In genomic region chr22:38347944-38348750, GRCh38 we compare ENCODE assay signal across 11 cellular contexts. TPM values are rescaled to one million over a fixed set of nuclear protein-coding genes. Genes with fewer than 3 reads are reported as not detected.
A peak's percentile ranks its signal among the peaks of the same experiment; 100 is the strongest.
DNase-seq lines count a peak whose midpoint lies in the region; TF ChIP-seq lines count a peak whose summit lies in the region.
"Had no signal": no experiment of that assay in that cellular context is flagged by ENCODE, and none has a peak within 500 bp of the region (broad histone marks: within the 10 kb centered on the region; RNA-seq: fewer than 3 reads in every experiment).

No MANE protein-coding gene starts in this region.

- no peak overlapping the region for H3K23ac ChIP-seq in neuronal stem cell (ENCODE audit: low read depth, low read length, poor library complexity)

- no peaks in the 10 kb centered on the region for H3K9me3 Mint-ChIP-seq in T-helper 2 cell treated with Interferon-gamma antibody and Interleukin-4, amounts not matched to agents 5 μg/mL and 100 μg/mL, for 36 hours
- H3K9me3 Mint-ChIP-seq: mesothelial cell of epicardium had no signal

- H3K36me3 Mint-ChIP-seq in T-helper 2 cell treated with Interferon-gamma antibody and Interleukin-4, amounts not matched to agents 5 μg/mL and 100 μg/mL, for 36 hours (ENCODE audit: low read depth), result no peaks in the 10 kb centered on the region
- H3K36me3 Mint-ChIP-seq: mesothelial cell of epicardium had no signal

- H3K27ac ChIP-seq in esophagus squamous epithelium (peak overlapping the region in 3 of 4 donors; percentile 48 to 59 (median 54)), skeletal muscle tissue (ENCODE audit: low read depth, low read length) (no peak overlapping the region), neuronal stem cell (replicated peaks; ENCODE audit: low read length) (no peak overlapping the region)
- H3K27ac ChIP-seq: testis had no signal

- H3K27me3 ChIP-seq in esophagus squamous epithelium, result peaks cover 0 to 14% (median 0%) of the 10 kb centered on the region in 4 donors
- H3K27me3 ChIP-seq in skeletal muscle tissue (ENCODE audit: control insufficient read depth in 3 of 3, insufficient read depth in 3 of 3, low read length in 3 of 3), result peaks cover 0 to 28% (median 8%) of the 10 kb centered on the region in 3 donors
- no peaks in the 10 kb centered on the region for H3K27me3 ChIP-seq in neuronal stem cell (ENCODE audit: control insufficient read depth in 3 of 3, insufficient read depth in 3 of 3, low read depth in 1 of 3, low read length in 3 of 3)
- H3K27me3 ChIP-seq: testis had no signal

- DNase-seq in T-helper 2 cell treated with Interferon-gamma antibody and Interleukin-4, amounts not matched to agents 5 μg/mL and 100 μg/mL, for 36 hours (ENCODE audit: low spot score), result peak; percentile 3
- DNase-seq in T-helper 2 cell (no peak), NCI-H510A treated with DMSO at 0.1 percent for 48 hours (lab: John Stamatoyannopoulos, UW) (peak; percentile 23), esophagus squamous epithelium (lab: John Stamatoyannopoulos, UW) (no peak), neuronal stem cell (ENCODE audit: low spot score) (no peak), NCI-H1436 (lab: John Stamatoyannopoulos, UW) (no peak), DMS 273 treated with DMSO at 0.1 percent for 48 hours (lab: John Stamatoyannopoulos, UW) (no peak)
- DNase-seq: MM.1S, testis had no signal

- no peak overlapping the region for H2BK120ac ChIP-seq in neuronal stem cell (ENCODE audit: low read depth, low read length)

- H2BK5ac ChIP-seq in neuronal stem cell (ENCODE audit: low read length), result no peak overlapping the region

- no peak overlapping the region for H3K4me3 Mint-ChIP-seq in T-helper 2 cell treated with Interferon-gamma antibody and Interleukin-4, amounts not matched to agents 5 μg/mL and 100 μg/mL, for 36 hours
- H3K4me3 Mint-ChIP-seq: mesothelial cell of epicardium had no signal

- no peak for TF ChIP-seq CTCF in esophagus squamous epithelium (IDR thresholded peaks at IDR 0.05)

- H3K4ac ChIP-seq in neuronal stem cell (ENCODE audit: low read length), result no peak overlapping the region

- H3K4me3 ChIP-seq in esophagus squamous epithelium (no peak overlapping the region), skeletal muscle tissue (ENCODE audit: low read length in 3 of 3) (no peak overlapping the region), neuronal stem cell (ENCODE audit: low read length in 2 of 2) (no peak overlapping the region)
- H3K4me3 ChIP-seq: testis had no signal

- H3K36me3 ChIP-seq in esophagus squamous epithelium, result no peaks in the 10 kb centered on the region
- H3K36me3 ChIP-seq in skeletal muscle tissue (ENCODE audit: control insufficient read depth in 3 of 3, insufficient read depth in 3 of 3, low read length in 3 of 3), result no peaks in the 10 kb centered on the region
- H3K36me3 ChIP-seq in neuronal stem cell (replicated peaks in 1 of 2; ENCODE audit: control insufficient read depth in 2 of 2, insufficient read depth in 2 of 2, low read length in 2 of 2), result no peaks in the 10 kb centered on the region

- H2AK5ac ChIP-seq in neuronal stem cell (ENCODE audit: low read depth, low read length), result no peak overlapping the region

- no peak overlapping the region for H3K4me2 ChIP-seq in neuronal stem cell (ENCODE audit: insufficient read depth, low read length, poor library complexity, severe bottlenecking)

- WGBS in esophagus squamous epithelium, 2 donors, result 47 to 49% methylated on average over 6 to 8 of the region's 14 CpGs
- 100% methylated on average over 4 of the region's 14 CpGs; no CpG with 5 or more reads in 1 of the 2 donors for WGBS in neuronal stem cell (ENCODE audit: extremely low coverage in 2 of 2, insufficient read length in 2 of 2, insufficient replicate concordance in 1 of 2), 2 donors

- no peak overlapping the region for H2AFZ ChIP-seq in neuronal stem cell (ENCODE audit: low read length)

- no peaks in the 10 kb centered on the region for H3K4me1 Mint-ChIP-seq in T-helper 2 cell treated with Interferon-gamma antibody and Interleukin-4, amounts not matched to agents 5 μg/mL and 100 μg/mL, for 36 hours (ENCODE audit: low read depth)
- H3K4me1 Mint-ChIP-seq: mesothelial cell of epicardium had no signal

- no peak overlapping the region for H3K27ac Mint-ChIP-seq in T-helper 2 cell treated with Interferon-gamma antibody and Interleukin-4, amounts not matched to agents 5 μg/mL and 100 μg/mL, for 36 hours

- H4K91ac ChIP-seq in neuronal stem cell (ENCODE audit: low read depth, low read length, poor library complexity), result no peak overlapping the region

- no peak overlapping the region for H3K18ac ChIP-seq in neuronal stem cell (ENCODE audit: low read length)

- H2BK15ac ChIP-seq in neuronal stem cell (ENCODE audit: low read length), result no peak overlapping the region

- H3K14ac ChIP-seq in neuronal stem cell (ENCODE audit: low read length), result no peak overlapping the region

- no peak overlapping the region for H4K8ac ChIP-seq in neuronal stem cell (ENCODE audit: low read depth, low read length)

- H3K9ac ChIP-seq in skeletal muscle tissue (ENCODE audit: low read depth in 1 of 3, low read length in 3 of 3), result peak overlapping the region in 2 of 3 donors; percentile 20 to 25
- no peak overlapping the region for H3K9ac ChIP-seq in neuronal stem cell (ENCODE audit: low read depth, low read length, poor library complexity)

- peaks cover 2% of the 10 kb centered on the region for H3K27me3 Mint-ChIP-seq in T-helper 2 cell treated with Interferon-gamma antibody and Interleukin-4, amounts not matched to agents 5 μg/mL and 100 μg/mL, for 36 hours (ENCODE audit: low read depth)

- intact Hi-C loops in esophagus squamous epithelium (cut with DNase I), result no loop called here

- H3K79me1 ChIP-seq in neuronal stem cell (ENCODE audit: low read depth, low read length), result no peaks in the 10 kb centered on the region

- H3K9me3 ChIP-seq in esophagus squamous epithelium, result no peaks in the 10 kb centered on the region
- no peaks in the 10 kb centered on the region for H3K9me3 ChIP-seq in skeletal muscle tissue (ENCODE audit: control insufficient read depth in 3 of 3, low read length in 3 of 3)
- no peaks in the 10 kb centered on the region for H3K9me3 ChIP-seq in neuronal stem cell (replicated peaks in 1 of 2; ENCODE audit: control insufficient read depth in 2 of 2, insufficient read depth in 1 of 2, low read depth in 1 of 2, low read length in 2 of 2)
- H3K9me3 ChIP-seq: testis had no signal

- no peak for TF ChIP-seq POLR2A in esophagus squamous epithelium (IDR thresholded peaks at IDR 0.05)

- H3K4me1 ChIP-seq in esophagus squamous epithelium (peaks cover 0 to 11% (median 4%) of the 10 kb centered on the region in 3 donors), skeletal muscle tissue (ENCODE audit: control insufficient read depth in 3 of 3, insufficient read depth in 3 of 3, low read length in 3 of 3) (peaks cover 12 to 21% (median 19%) of the 10 kb centered on the region in 3 donors), neuronal stem cell (ENCODE audit: control insufficient read depth in 2 of 2, insufficient read depth in 1 of 2, low read depth in 1 of 2, low read length in 2 of 2) (peaks cover 0 to 4% of the 10 kb centered on the region in 2 donors)
- H3K4me1 ChIP-seq: testis had no signal

- no peak overlapping the region for H2BK12ac ChIP-seq in neuronal stem cell (ENCODE audit: low read length)

RNA-seq across cellular contexts. Expression of gene CSNK1E, which starts 30.9 kb away (rescaled TPM):
- total RNA-seq in esophagus squamous epithelium (10 to 100 TPM; 40.8 to 94.4 (median 55.9) TPM), skeletal muscle tissue (71.0 TPM)
- 224 TPM for polyA plus RNA-seq in neuronal stem cell (2013, experiment 1 of 2)
- polyA plus RNA-seq in neuronal stem cell (2013, experiment 2 of 2), result 229 TPM

Comparison
In these comparisons a context has a peak if more than half of its experiments do, and no peak if none do; other contexts are left out.
1. DNase-seq: peak in T-helper 2 cell treated with Interferon-gamma antibody and Interleukin-4, amounts not matched to agents 5 μg/mL and 100 μg/mL, for 36 hours (single experiment) and NCI-H510A treated with DMSO at 0.1 percent for 48 hours (single experiment); none in T-helper 2 cell (0 of 5), esophagus squamous epithelium (single experiment), neuronal stem cell (single experiment), NCI-H1436 (single experiment) and DMS 273 treated with DMSO at 0.1 percent for 48 hours (single experiment).
2. H3K27ac ChIP-seq: peak in esophagus squamous epithelium (3 of 4); none in skeletal muscle tissue (single experiment) and neuronal stem cell (single experiment).